ENCODE assay signal across 1 cellular context in the genomic region with DNA sequence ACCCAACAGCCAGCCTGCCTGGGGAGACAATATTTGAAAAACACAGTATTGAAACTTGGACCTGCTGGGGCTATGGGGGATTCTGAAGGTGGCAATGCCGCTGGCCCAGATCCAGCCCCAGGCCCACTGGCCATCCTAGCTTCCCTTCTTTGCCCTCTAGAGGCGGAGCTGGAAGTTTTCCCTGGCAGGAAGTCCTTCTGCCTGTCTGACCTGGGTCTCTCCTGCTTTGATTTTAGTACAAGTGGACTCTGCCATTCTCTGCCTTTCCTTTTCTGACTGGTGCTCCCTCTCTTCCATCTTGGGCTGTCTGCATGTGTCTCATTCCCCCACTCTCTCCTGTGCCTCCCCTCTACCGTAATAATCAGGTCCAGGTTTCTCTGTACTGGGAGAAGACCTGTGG.
TF ChIP-seq lines count a peak whose summit lies in the region.

No MANE protein-coding gene starts in this region.

TF ChIP-seq in GM23338, 12 proteins besides CTCF, POLR2A, EP300 and RAD21 (continued from another document):
- TF ChIP-seq EZH2 (IDR thresholded peaks at IDR 0.05; ENCODE audit: low read depth, unreplicated experiment) (no peak), REST (IDR thresholded peaks at IDR 0.05; ENCODE audit: unreplicated experiment) (no peak), STAT1 (IDR thresholded peaks at IDR 0.05; ENCODE audit: unreplicated experiment) (no peak), ZNF462 (CRISPR knock-in tag; IDR thresholded peaks at IDR 0.05) (no peak), POLR2AphosphoS5 (IDR thresholded peaks at IDR 0.05; ENCODE audit: low read depth) (no peak; the same call in 1 of the 2 replicates), JUNB (IDR thresholded peaks at IDR 0.05; ENCODE audit: unreplicated experiment) (no peak)
